ENCODE assay signal across 18 cellular contexts in the genomic region with DNA sequence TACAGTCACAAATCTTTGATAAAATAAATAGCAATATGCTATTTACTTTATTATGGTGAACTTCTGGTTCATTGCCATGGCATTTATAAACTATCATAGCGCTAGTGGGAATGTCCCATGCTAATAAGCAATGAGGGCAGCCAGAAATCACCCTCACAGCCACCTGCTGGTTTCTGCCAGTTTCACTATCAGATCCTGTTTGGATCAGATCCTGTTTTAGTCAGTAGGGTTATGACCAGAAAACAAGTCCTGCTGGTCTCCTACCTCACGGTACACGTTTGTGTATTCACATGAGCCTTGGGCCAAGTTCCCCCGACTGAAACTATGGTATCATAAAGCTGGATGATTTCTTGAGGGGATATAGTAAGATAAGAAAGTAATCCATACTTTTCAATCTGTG. TPM values are rescaled to one million over a fixed set of nuclear protein-coding genes. Genes with fewer than 3 reads are reported as not detected.
DNase-seq lines count a peak whose midpoint lies in the region; ATAC-seq, FAIRE-seq and TF ChIP-seq lines count a peak whose summit lies in the region.
"Had no signal": no experiment of that assay in that cellular context is flagged by ENCODE, and none has a peak within 500 bp of the region (broad histone marks: within the 10 kb centered on the region; RNA-seq: fewer than 3 reads in every experiment).

No MANE protein-coding gene starts in this region.

- no peak overlapping the region for H3K4me3 ChIP-seq in kidney (ENCODE audit: low read length in 2 of 2)
- H3K4me3 ChIP-seq: GM23248, vagina had no signal

- DNase-seq in kidney, result no peak
- DNase-seq in activated gamma-delta T cell (lab: John Stamatoyannopoulos, UW), result no peak
- DNase-seq in EL, result no peak
- DNase-seq in stimulated activated effector memory CD8-positive, alpha-beta T cell treated with anti-CD3 and anti-CD28 coated beads, Interleukin-12 subunit alpha, Interleukin-12 subunit beta, amount 100 ng/mL, for 72 hours (ENCODE audit: low spot score in 2 of 2), result no peak
- no peak for DNase-seq in ACHN
- DNase-seq: activated CD8-positive, alpha-beta T cell treated with anti-CD3 and anti-CD28 coated beads for 36 hours; activated naive CD4-positive, alpha-beta T cell treated with anti-CD3 and anti-CD28 coated beads, Interleukin-2, amount 50 U/mL, for 16 hours; CD4-positive, alpha-beta T cell; GM23248; NCI-H1436 treated with DMSO at 0.1 percent for 48 hours; small intestine; SW 1271 had no signal

- ATAC-seq in GM18868 (IDR thresholded peaks at IDR 0.05; ENCODE audit: unreplicated experiment) (peak; percentile 89), GM21723 (IDR thresholded peaks at IDR 0.05; ENCODE audit: unreplicated experiment) (peak; percentile 74), HG03175 (IDR thresholded peaks at IDR 0.05; ENCODE audit: unreplicated experiment) (peak; percentile 87)
- ATAC-seq in stimulated activated effector memory CD8-positive, alpha-beta T cell treated with anti-CD3 and anti-CD28 coated beads, Interleukin-12 subunit alpha, Interleukin-12 subunit beta, amount 100 ng/mL, for 72 hours, result no peak
- ATAC-seq: activated CD8-positive, alpha-beta T cell treated with anti-CD3 and anti-CD28 coated beads for 36 hours had no signal

- peak; percentile 35 for FAIRE-seq in kidney (lab: Jason Lieb, UNC)
- FAIRE-seq: keratinocyte had no signal

- no peaks in the 10 kb centered on the region for H3K4me1 ChIP-seq in kidney (ENCODE audit: control insufficient read depth in 1 of 2, insufficient read depth in 1 of 2, low read depth in 1 of 2, low read length in 2 of 2)
- H3K4me1 ChIP-seq: vagina had no signal

- H3K36me3 Mint-ChIP-seq in stimulated activated effector memory CD8-positive, alpha-beta T cell treated with anti-CD3 and anti-CD28 coated beads, Interleukin-12 subunit alpha, Interleukin-12 subunit beta, amount 100 ng/mL, for 72 hours, result no peaks in the 10 kb centered on the region

- intact Hi-C loops in kidney (cut with DNase I), result no loop called here

- no peak overlapping the region for H3K27ac ChIP-seq in kidney (ENCODE audit: low read depth in 2 of 2, low read length in 2 of 2)
- H3K27ac ChIP-seq: GM23248, vagina had no signal

- no peaks in the 10 kb centered on the region for H3K4me1 Mint-ChIP-seq in stimulated activated effector memory CD8-positive, alpha-beta T cell treated with anti-CD3 and anti-CD28 coated beads, Interleukin-12 subunit alpha, Interleukin-12 subunit beta, amount 100 ng/mL, for 72 hours

- no peak overlapping the region for H3K27ac Mint-ChIP-seq in stimulated activated effector memory CD8-positive, alpha-beta T cell treated with anti-CD3 and anti-CD28 coated beads, Interleukin-12 subunit alpha, Interleukin-12 subunit beta, amount 100 ng/mL, for 72 hours
- H3K27ac Mint-ChIP-seq: activated CD8-positive, alpha-beta T cell treated with anti-CD3 and anti-CD28 coated beads for 36 hours; CD4-positive, alpha-beta T cell had no signal

- no peaks in the 10 kb centered on the region for H3K9me3 ChIP-seq in kidney (ENCODE audit: control insufficient read depth in 1 of 2, low read length in 2 of 2)
- H3K9me3 ChIP-seq: vagina had no signal

- no peak for TF ChIP-seq CTCF in kidney (IDR thresholded peaks at IDR 0.05; ENCODE audit: borderline replicate concordance, extremely low read depth, insufficient read depth)

- no peak overlapping the region for H3K4me3 Mint-ChIP-seq in stimulated activated effector memory CD8-positive, alpha-beta T cell treated with anti-CD3 and anti-CD28 coated beads, Interleukin-12 subunit alpha, Interleukin-12 subunit beta, amount 100 ng/mL, for 72 hours
- H3K4me3 Mint-ChIP-seq: activated CD8-positive, alpha-beta T cell treated with anti-CD3 and anti-CD28 coated beads for 36 hours; CD4-positive, alpha-beta T cell had no signal

- no peaks in the 10 kb centered on the region for H3K36me3 ChIP-seq in kidney (ENCODE audit: control insufficient read depth in 1 of 2, insufficient read depth in 2 of 2, low read length in 2 of 2)
- H3K36me3 ChIP-seq: vagina had no signal

- in situ Hi-C loops in ACHN (cut with HindIII; ENCODE audit: low pct_ligation_motif_present, low pct_unique_long_range_greater_than_20kb, low sequenced_read_pairs), result no loop called here

- H3K9me3 Mint-ChIP-seq in stimulated activated effector memory CD8-positive, alpha-beta T cell treated with anti-CD3 and anti-CD28 coated beads, Interleukin-12 subunit alpha, Interleukin-12 subunit beta, amount 100 ng/mL, for 72 hours, result no peaks in the 10 kb centered on the region
- H3K9me3 Mint-ChIP-seq: activated CD8-positive, alpha-beta T cell treated with anti-CD3 and anti-CD28 coated beads for 36 hours; CD4-positive, alpha-beta T cell had no signal

- H3K9ac ChIP-seq in kidney (ENCODE audit: low read length in 2 of 2), result no peak overlapping the region
- H3K9ac ChIP-seq: GM23248 had no signal

RNA-seq across cellular contexts. Expression of a gene that starts 17.7 kb away (rescaled TPM):
- not detected for total RNA-seq in kidney
- not detected for polyA plus RNA-seq in kidney (ENCODE audit: insufficient read depth, low read depth, low replicate concordance)
- total RNA-seq: activated CD8-positive, alpha-beta T cell treated with anti-CD3 and anti-CD28 coated beads for 36 hours; CD4-positive, alpha-beta T cell; GM23248; vagina had no signal
- polyA plus RNA-seq: GM23248, keratinocyte, neural cell, small intestine had no signal
